ENCODE assay signal across 11 cellular contexts in the genomic region with DNA sequence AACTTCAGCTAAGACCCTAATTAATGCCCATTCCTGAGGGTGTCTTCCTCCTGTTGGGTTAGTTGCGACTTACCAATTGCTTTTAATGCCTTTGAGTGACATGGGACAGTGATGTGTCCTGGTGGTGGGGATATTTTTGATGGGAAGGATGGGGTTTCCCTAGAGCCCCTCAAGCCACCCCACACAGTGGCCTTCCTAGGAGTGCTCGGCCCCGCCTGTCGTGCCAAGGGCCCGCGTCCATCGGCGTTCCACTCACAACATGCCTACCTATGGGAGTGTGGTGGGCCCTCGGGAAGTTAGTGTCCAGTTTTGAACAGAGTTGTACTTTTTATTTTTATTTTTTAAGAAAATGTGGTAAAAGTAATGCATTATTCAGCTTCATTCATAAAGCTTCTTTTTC. TPM values are rescaled to one million over a fixed set of nuclear protein-coding genes. Genes with fewer than 3 reads are reported as not detected.
A peak's percentile ranks its signal among the peaks of the same experiment; 100 is the strongest.
DNase-seq lines count a peak whose midpoint lies in the region; ATAC-seq, FAIRE-seq and TF ChIP-seq lines count a peak whose summit lies in the region.
"Had no signal": no experiment of that assay in that cellular context is flagged by ENCODE, and none has a peak within 500 bp of the region (broad histone marks: within the 10 kb centered on the region; RNA-seq: fewer than 3 reads in every experiment).

No MANE protein-coding gene starts in this region.

- no peak overlapping the region for H3K27ac Mint-ChIP-seq in activated naive CD8-positive, alpha-beta T cell
- H3K27ac Mint-ChIP-seq in activated naive CD8-positive, alpha-beta T cell treated with anti-CD3 and anti-CD28 coated beads for 36 hours: no peak overlapping the region
- H3K27ac Mint-ChIP-seq: progenitor cell of endocrine pancreas had no signal

- no peak for TF ChIP-seq EP300 in transverse colon (IDR thresholded peaks at IDR 0.05; ENCODE audit: low read depth)

- H3K4me3 ChIP-seq in SK-N-MC (0 out of 2 replicates have a peak overlapping the region, but pooled peaks have one; percentile 21), kidney (ENCODE audit: low read length in 2 of 2) (no peak overlapping the region), tibial artery (no peak overlapping the region), transverse colon (no peak overlapping the region)

- H3K36me3 Mint-ChIP-seq in activated naive CD8-positive, alpha-beta T cell: no peaks in the 10 kb centered on the region
- no peaks in the 10 kb centered on the region for H3K36me3 Mint-ChIP-seq in activated naive CD8-positive, alpha-beta T cell treated with anti-CD3 and anti-CD28 coated beads for 36 hours

- FAIRE-seq in kidney (lab: Jason Lieb, UNC) (no peak), GM12891 (lab: Jason Lieb, UNC) (no peak)

- H3K4me1 Mint-ChIP-seq in activated naive CD8-positive, alpha-beta T cell (ENCODE audit: low read depth): peaks cover 4% of the 10 kb centered on the region
- H3K4me1 Mint-ChIP-seq in activated naive CD8-positive, alpha-beta T cell treated with anti-CD3 and anti-CD28 coated beads for 36 hours: peaks cover 4% of the 10 kb centered on the region

- DNase-seq in activated naive CD8-positive, alpha-beta T cell treated with anti-CD3 and anti-CD28 coated beads for 36 hours: no peak
- DNase-seq in SK-N-MC (ENCODE audit: low read depth, low spot score) (no peak), kidney (peak; percentile 61), tibial artery (no peak), transverse colon (no peak), GM12891 (ENCODE audit: insufficient read length, low spot score) (no peak)

- ATAC-seq in GM19328 (IDR thresholded peaks at IDR 0.05; ENCODE audit: unreplicated experiment): no peak

- H3K9ac ChIP-seq in SK-N-MC (ENCODE audit: insufficient read length) (no peak overlapping the region), kidney (ENCODE audit: low read length in 2 of 2) (no peak overlapping the region)

- no peaks in the 10 kb centered on the region for H3K9me3 Mint-ChIP-seq in activated naive CD8-positive, alpha-beta T cell (ENCODE audit: low read depth)
- H3K9me3 Mint-ChIP-seq in activated naive CD8-positive, alpha-beta T cell treated with anti-CD3 and anti-CD28 coated beads for 36 hours: no peaks in the 10 kb centered on the region

- H3K4me1 ChIP-seq in kidney (ENCODE audit: control insufficient read depth in 1 of 2, insufficient read depth in 1 of 2, low read depth in 1 of 2, low read length in 2 of 2): no peaks in the 10 kb centered on the region
- H3K4me1 ChIP-seq in tibial artery: peaks cover 4 to 36% (median 19%) of the 10 kb centered on the region in 4 donors
- peaks cover 0 to 3% (median 2%) of the 10 kb centered on the region in 4 donors for H3K4me1 ChIP-seq in transverse colon

- H3K4me3 Mint-ChIP-seq in activated naive CD8-positive, alpha-beta T cell: peak overlapping the region; percentile 61
- H3K4me3 Mint-ChIP-seq in activated naive CD8-positive, alpha-beta T cell treated with anti-CD3 and anti-CD28 coated beads for 36 hours: no peak overlapping the region

- no peaks in the 10 kb centered on the region for H3K9me3 ChIP-seq in SK-N-MC (ENCODE audit: low read depth, low read length)
- H3K9me3 ChIP-seq in kidney (ENCODE audit: control insufficient read depth in 1 of 2, low read length in 2 of 2): no peaks in the 10 kb centered on the region
- no peaks in the 10 kb centered on the region for H3K9me3 ChIP-seq in tibial artery
- no peaks in the 10 kb centered on the region for H3K9me3 ChIP-seq in transverse colon

- TF ChIP-seq CTCF in kidney (IDR thresholded peaks at IDR 0.05; ENCODE audit: borderline replicate concordance, extremely low read depth, insufficient read depth) (no peak), tibial artery (IDR thresholded peaks at IDR 0.05) (no peak), transverse colon (IDR thresholded peaks at IDR 0.05) (no peak)

- in situ Hi-C loops in transverse colon (cut with MboI; ENCODE audit: low pct_ligation_motif_present in 1 of 4, low pct_unique_long_range_greater_than_20kb in 1 of 4, low sequenced_read_pairs in 3 of 4): loop anchor here (5.0 to 25.0 kb wide), 6 partner anchors 323 to 623 kb away; a partner anchor contains a TSS

- WGBS in transverse colon (ENCODE audit: low coverage in 1 of 2), 2 donors: 88 to 100% methylated on average over 1 to 9 of the region's 9 CpGs

- H3K27me3 ChIP-seq in tibial artery: no peaks in the 10 kb centered on the region
- no peaks in the 10 kb centered on the region for H3K27me3 ChIP-seq in transverse colon

- no peak for TF ChIP-seq POLR2A in transverse colon (IDR thresholded peaks at IDR 0.05)
- no peak for TF ChIP-seq POLR2A in GM12891 (IDR thresholded peaks at IDR 0.05; ENCODE audit: low read depth, low read length)

- H3K27me3 Mint-ChIP-seq in activated naive CD8-positive, alpha-beta T cell: peaks cover 18% of the 10 kb centered on the region
- peaks cover 21% of the 10 kb centered on the region for H3K27me3 Mint-ChIP-seq in activated naive CD8-positive, alpha-beta T cell treated with anti-CD3 and anti-CD28 coated beads for 36 hours

- intact Hi-C loops in kidney (cut with DNase I): no loop called here
- intact Hi-C loops in tibial artery (cut with DNase I; ENCODE audit: low total_unique reads): loop anchor here (10.0 kb wide), 2 partner anchors 45 to 195 kb away; a partner anchor contains a TSS
- intact Hi-C loops in transverse colon (cut with DNase I; ENCODE audit: low total_unique reads): loop anchor here (5.0 kb wide), 2 partner anchors 338 to 458 kb away; no protein-coding TSS in a partner anchor

- H3K27ac ChIP-seq in SK-N-MC (no peak overlapping the region), kidney (ENCODE audit: low read depth in 2 of 2, low read length in 2 of 2) (no peak overlapping the region), tibial artery (peak overlapping the region; percentile 58 to 93), transverse colon (no peak overlapping the region)
- H3K27ac ChIP-seq: epithelial cell of prostate, RWPE1 had no signal

- H3K36me3 ChIP-seq in SK-N-MC (ENCODE audit: insufficient read depth, low read length) (no peaks in the 10 kb centered on the region), kidney (ENCODE audit: control insufficient read depth in 1 of 2, insufficient read depth in 2 of 2, low read length in 2 of 2) (no peaks in the 10 kb centered on the region), tibial artery (no peaks in the 10 kb centered on the region), transverse colon (no peaks in the 10 kb centered on the region)

TF ChIP-seq in GM12891, 5 proteins besides CTCF, POLR2A, EP300 and RAD21:
- TF ChIP-seq POLR2AphosphoS5 (IDR thresholded peaks at IDR 0.05; ENCODE audit: low read depth, low read length) (no peak), TAF1 (IDR thresholded peaks at IDR 0.05; ENCODE audit: low read depth, low read length) (no peak), PAX5 (IDR thresholded peaks at IDR 0.05; ENCODE audit: insufficient read depth, low read length, severe bottlenecking) (no peak), SPI1 (IDR thresholded peaks at IDR 0.05; ENCODE audit: low read depth, low read length) (no peak), POU2F2 (IDR thresholded peaks at IDR 0.05; ENCODE audit: low read depth, low read length) (no peak)

RNA-seq across cellular contexts. Expression of a gene that starts 50.1 kb away (rescaled TPM):
- under 1 TPM; 0.16 to 0.26 TPM for total RNA-seq in activated naive CD8-positive, alpha-beta T cell treated with anti-CD3 and anti-CD28 coated beads for 36 hours
- total RNA-seq in kidney (9.9 TPM), transverse colon (10 to 100 TPM; 10.8 to 16.4 (median 11.7) TPM)
- polyA plus RNA-seq in kidney (ENCODE audit: insufficient read depth, low read depth, low replicate concordance): 14.6 TPM
- 0.13 TPM for polyA plus RNA-seq in GM12891 (2012; ENCODE audit: low read depth, missing spikeins)

Comparison
In these comparisons a context has a peak if more than half of its experiments do, and no peak if none do; other contexts are left out.
1. H3K27ac ChIP-seq: peak in tibial artery (2 of 2); none in SK-N-MC (single experiment), kidney (0 of 2) and transverse colon (0 of 4).